ENCODE assay signal across 1 cellular context in the genomic region with DNA sequence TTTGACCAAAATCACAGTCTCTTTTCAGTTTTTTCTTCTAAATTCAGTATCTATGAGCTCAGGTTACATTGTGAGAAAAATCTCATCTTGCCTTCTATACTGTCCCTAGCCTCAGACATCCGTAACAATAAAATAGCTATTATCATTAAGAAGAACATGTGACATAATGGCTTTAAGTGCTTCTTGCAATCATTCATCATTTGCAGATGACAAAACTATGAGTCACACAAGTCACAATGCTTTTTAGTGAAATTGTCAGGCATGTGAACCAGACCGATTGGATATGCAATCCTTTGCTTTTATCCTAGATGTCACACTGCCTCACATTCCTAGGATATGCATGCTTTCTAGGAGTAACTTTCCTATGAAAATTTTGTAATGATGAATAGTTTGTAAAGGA.
TF ChIP-seq lines count a peak whose summit lies in the region.

No MANE protein-coding gene starts in this region.

TF ChIP-seq in HEK293, 187 proteins besides CTCF, POLR2A, EP300 and RAD21 (continued from another document and continues in another):
- TF ChIP-seq, protein P1, sequence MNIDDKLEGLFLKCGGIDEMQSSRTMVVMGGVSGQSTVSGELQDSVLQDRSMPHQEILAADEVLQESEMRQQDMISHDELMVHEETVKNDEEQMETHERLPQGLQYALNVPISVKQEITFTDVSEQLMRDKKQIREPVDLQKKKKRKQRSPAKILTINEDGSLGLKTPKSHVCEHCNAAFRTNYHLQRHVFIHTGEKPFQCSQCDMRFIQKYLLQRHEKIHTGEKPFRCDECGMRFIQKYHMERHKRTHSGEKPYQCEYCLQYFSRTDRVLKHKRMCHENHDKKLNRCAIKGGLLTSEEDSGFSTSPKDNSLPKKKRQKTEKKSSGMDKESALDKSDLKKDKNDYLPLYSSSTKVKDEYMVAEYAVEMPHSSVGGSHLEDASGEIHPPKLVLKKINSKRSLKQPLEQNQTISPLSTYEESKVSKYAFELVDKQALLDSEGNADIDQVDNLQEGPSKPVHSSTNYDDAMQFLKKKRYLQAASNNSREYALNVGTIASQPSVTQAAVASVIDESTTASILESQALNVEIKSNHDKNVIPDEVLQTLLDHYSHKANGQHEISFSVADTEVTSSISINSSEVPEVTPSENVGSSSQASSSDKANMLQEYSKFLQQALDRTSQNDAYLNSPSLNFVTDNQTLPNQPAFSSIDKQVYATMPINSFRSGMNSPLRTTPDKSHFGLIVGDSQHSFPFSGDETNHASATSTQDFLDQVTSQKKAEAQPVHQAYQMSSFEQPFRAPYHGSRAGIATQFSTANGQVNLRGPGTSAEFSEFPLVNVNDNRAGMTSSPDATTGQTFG (tag by site-specific recombination; IDR thresholded peaks at IDR 0.05; ENCODE audit: borderline replicate concordance), result no peak
- no peak for TF ChIP-seq ZNF610 (tag by site-specific recombination; IDR thresholded peaks at IDR 0.05; ENCODE audit: borderline replicate concordance)
- TF ChIP-seq GLI2 (tag by site-specific recombination; IDR thresholded peaks at IDR 0.05; ENCODE audit: borderline replicate concordance, low read depth), result no peak
- no peak for TF ChIP-seq ZSCAN16 (tag by site-specific recombination; IDR thresholded peaks at IDR 0.05)
- no peak for TF ChIP-seq ZNF155 (tag by site-specific recombination; IDR thresholded peaks at IDR 0.05)
- TF ChIP-seq TRIM28 (IDR thresholded peaks at IDR 0.05; ENCODE audit: borderline replicate concordance, low read length), result no peak; the same call in 1 of the 2 replicates
- TF ChIP-seq ZNF23 (tag by site-specific recombination; IDR thresholded peaks at IDR 0.05; ENCODE audit: borderline replicate concordance), result no peak
- no peak for TF ChIP-seq ZNF341 (tag by site-specific recombination; IDR thresholded peaks at IDR 0.05; ENCODE audit: low read depth)
- TF ChIP-seq ZNF549 (tag by site-specific recombination; IDR thresholded peaks at IDR 0.05), result no peak
- TF ChIP-seq ZBTB48 (tag by site-specific recombination; IDR thresholded peaks at IDR 0.05), result no peak
- TF ChIP-seq ZNF585B (tag by site-specific recombination; IDR thresholded peaks at IDR 0.05), result no peak
- no peak for TF ChIP-seq ZNF785 (tag by site-specific recombination; IDR thresholded peaks at IDR 0.05)
- TF ChIP-seq ZNF324 (tag by site-specific recombination; IDR thresholded peaks at IDR 0.05), result no peak
- TF ChIP-seq ZNF211 (tag by site-specific recombination; IDR thresholded peaks at IDR 0.05; ENCODE audit: low read depth), result no peak
- TF ChIP-seq MEIS1 (CRISPR knock-in tag; IDR thresholded peaks at IDR 0.05; ENCODE audit: borderline replicate concordance), result peak; percentile 79; the same call in 1 of the 2 replicates
- TF ChIP-seq ZEB2 (tag by site-specific recombination; IDR thresholded peaks at IDR 0.05), result no peak; the same call in 1 of the 2 replicates
- no peak for TF ChIP-seq GFI1B (tag by site-specific recombination; IDR thresholded peaks at IDR 0.05)
- no peak for TF ChIP-seq ZBTB21 (tag by site-specific recombination; IDR thresholded peaks at IDR 0.05)
- TF ChIP-seq FEZF1 (tag by site-specific recombination; IDR thresholded peaks at IDR 0.05), result no peak
- TF ChIP-seq, protein P2, sequence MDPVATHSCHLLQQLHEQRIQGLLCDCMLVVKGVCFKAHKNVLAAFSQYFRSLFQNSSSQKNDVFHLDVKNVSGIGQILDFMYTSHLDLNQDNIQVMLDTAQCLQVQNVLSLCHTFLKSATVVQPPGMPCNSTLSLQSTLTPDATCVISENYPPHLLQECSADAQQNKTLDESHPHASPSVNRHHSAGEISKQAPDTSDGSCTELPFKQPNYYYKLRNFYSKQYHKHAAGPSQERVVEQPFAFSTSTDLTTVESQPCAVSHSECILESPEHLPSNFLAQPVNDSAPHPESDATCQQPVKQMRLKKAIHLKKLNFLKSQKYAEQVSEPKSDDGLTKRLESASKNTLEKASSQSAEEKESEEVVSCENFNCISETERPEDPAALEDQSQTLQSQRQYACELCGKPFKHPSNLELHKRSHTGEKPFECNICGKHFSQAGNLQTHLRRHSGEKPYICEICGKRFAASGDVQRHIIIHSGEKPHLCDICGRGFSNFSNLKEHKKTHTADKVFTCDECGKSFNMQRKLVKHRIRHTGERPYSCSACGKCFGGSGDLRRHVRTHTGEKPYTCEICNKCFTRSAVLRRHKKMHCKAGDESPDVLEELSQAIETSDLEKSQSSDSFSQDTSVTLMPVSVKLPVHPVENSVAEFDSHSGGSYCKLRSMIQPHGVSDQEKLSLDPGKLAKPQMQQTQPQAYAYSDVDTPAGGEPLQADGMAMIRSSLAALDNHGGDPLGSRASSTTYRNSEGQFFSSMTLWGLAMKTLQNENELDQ (tag by site-specific recombination; IDR thresholded peaks at IDR 0.05; ENCODE audit: low read depth), result no peak
- no peak for TF ChIP-seq ZBTB7A (tag by site-specific recombination; IDR thresholded peaks at IDR 0.05; ENCODE audit: low read depth)
- no peak for TF ChIP-seq ZNF777 (tag by site-specific recombination; IDR thresholded peaks at IDR 0.05; ENCODE audit: borderline replicate concordance)
- no peak for TF ChIP-seq ZNF658 (tag by site-specific recombination; IDR thresholded peaks at IDR 0.05)
- no peak for TF ChIP-seq ZNF624 (tag by site-specific recombination; IDR thresholded peaks at IDR 0.05)
- no peak for TF ChIP-seq ZFP69B (tag by site-specific recombination; IDR thresholded peaks at IDR 0.05)
- peak; percentile 47; the same call in 1 of the 2 replicates for TF ChIP-seq OSR2 (tag by site-specific recombination; IDR thresholded peaks at IDR 0.05)
- peak; percentile 29; the same call in 1 of the 2 replicates for TF ChIP-seq SP3 (tag by site-specific recombination; IDR thresholded peaks at IDR 0.05)
- TF ChIP-seq, protein P3, sequence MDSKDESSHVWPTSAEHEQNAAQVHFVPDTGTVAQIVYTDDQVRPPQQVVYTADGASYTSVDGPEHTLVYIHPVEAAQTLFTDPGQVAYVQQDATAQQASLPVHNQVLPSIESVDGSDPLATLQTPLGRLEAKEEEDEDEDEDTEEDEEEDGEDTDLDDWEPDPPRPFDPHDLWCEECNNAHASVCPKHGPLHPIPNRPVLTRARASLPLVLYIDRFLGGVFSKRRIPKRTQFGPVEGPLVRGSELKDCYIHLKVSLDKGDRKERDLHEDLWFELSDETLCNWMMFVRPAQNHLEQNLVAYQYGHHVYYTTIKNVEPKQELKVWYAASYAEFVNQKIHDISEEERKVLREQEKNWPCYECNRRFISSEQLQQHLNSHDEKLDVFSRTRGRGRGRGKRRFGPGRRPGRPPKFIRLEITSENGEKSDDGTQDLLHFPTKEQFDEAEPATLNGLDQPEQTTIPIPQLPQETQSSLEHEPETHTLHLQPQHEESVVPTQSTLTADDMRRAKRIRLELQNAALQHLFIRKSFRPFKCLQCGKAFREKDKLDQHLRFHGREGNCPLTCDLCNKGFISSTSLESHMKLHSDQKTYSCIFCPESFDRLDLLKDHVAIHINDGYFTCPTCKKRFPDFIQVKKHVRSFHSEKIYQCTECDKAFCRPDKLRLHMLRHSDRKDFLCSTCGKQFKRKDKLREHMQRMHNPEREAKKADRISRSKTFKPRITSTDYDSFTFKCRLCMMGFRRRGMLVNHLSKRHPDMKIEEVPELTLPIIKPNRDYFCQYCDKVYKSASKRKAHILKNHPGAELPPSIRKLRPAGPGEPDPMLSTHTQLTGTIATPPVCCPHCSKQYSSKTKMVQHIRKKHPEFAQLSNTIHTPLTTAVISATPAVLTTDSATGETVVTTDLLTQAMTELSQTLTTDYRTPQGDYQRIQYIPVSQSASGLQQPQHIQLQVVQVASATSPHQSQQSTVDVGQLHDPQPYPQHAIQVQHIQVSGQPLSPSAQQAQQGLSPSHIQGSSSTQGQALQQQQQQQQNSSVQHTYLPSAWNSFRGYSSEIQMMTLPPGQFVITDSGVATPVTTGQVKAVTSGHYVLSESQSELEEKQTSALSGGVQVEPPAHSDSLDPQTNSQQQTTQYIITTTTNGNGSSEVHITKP (tag by site-specific recombination; IDR thresholded peaks at IDR 0.05), result no peak
- no peak for TF ChIP-seq ZNF302 (tag by site-specific recombination; IDR thresholded peaks at IDR 0.05; ENCODE audit: low read depth)
- TF ChIP-seq, protein P4, sequence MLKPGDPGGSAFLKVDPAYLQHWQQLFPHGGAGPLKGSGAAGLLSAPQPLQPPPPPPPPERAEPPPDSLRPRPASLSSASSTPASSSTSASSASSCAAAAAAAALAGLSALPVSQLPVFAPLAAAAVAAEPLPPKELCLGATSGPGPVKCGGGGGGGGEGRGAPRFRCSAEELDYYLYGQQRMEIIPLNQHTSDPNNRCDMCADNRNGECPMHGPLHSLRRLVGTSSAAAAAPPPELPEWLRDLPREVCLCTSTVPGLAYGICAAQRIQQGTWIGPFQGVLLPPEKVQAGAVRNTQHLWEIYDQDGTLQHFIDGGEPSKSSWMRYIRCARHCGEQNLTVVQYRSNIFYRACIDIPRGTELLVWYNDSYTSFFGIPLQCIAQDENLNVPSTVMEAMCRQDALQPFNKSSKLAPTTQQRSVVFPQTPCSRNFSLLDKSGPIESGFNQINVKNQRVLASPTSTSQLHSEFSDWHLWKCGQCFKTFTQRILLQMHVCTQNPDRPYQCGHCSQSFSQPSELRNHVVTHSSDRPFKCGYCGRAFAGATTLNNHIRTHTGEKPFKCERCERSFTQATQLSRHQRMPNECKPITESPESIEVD (tag by site-specific recombination; IDR thresholded peaks at IDR 0.05), result 0 out of 2 replicates have a peak, but pooled peaks have one; percentile 21
- TF ChIP-seq, protein P5, sequence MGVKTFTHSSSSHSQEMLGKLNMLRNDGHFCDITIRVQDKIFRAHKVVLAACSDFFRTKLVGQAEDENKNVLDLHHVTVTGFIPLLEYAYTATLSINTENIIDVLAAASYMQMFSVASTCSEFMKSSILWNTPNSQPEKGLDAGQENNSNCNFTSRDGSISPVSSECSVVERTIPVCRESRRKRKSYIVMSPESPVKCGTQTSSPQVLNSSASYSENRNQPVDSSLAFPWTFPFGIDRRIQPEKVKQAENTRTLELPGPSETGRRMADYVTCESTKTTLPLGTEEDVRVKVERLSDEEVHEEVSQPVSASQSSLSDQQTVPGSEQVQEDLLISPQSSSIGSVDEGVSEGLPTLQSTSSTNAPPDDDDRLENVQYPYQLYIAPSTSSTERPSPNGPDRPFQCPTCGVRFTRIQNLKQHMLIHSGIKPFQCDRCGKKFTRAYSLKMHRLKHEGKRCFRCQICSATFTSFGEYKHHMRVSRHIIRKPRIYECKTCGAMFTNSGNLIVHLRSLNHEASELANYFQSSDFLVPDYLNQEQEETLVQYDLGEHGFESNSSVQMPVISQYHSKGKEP (tag by site-specific recombination; IDR thresholded peaks at IDR 0.05), result 0 out of 2 replicates have a peak, but pooled peaks have one; percentile 7
- no peak for TF ChIP-seq ZNF335 (tag by site-specific recombination; conservative IDR thresholded peaks at IDR 0.05)
- no peak for TF ChIP-seq ZNF660 (tag by site-specific recombination; IDR thresholded peaks at IDR 0.05)
- TF ChIP-seq, protein P6, sequence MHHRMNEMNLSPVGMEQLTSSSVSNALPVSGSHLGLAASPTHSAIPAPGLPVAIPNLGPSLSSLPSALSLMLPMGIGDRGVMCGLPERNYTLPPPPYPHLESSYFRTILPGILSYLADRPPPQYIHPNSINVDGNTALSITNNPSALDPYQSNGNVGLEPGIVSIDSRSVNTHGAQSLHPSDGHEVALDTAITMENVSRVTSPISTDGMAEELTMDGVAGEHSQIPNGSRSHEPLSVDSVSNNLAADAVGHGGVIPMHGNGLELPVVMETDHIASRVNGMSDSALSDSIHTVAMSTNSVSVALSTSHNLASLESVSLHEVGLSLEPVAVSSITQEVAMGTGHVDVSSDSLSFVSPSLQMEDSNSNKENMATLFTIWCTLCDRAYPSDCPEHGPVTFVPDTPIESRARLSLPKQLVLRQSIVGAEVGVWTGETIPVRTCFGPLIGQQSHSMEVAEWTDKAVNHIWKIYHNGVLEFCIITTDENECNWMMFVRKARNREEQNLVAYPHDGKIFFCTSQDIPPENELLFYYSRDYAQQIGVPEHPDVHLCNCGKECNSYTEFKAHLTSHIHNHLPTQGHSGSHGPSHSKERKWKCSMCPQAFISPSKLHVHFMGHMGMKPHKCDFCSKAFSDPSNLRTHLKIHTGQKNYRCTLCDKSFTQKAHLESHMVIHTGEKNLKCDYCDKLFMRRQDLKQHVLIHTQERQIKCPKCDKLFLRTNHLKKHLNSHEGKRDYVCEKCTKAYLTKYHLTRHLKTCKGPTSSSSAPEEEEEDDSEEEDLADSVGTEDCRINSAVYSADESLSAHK (tag by site-specific recombination; IDR thresholded peaks at IDR 0.05), result no peak
- TF ChIP-seq ZNF654 (tag by site-specific recombination; IDR thresholded peaks at IDR 0.05; ENCODE audit: low read depth), result no peak
- peak; percentile 60 for TF ChIP-seq ZNF366 (tag by site-specific recombination; conservative IDR thresholded peaks at IDR 0.05)
- TF ChIP-seq ZNF350 (tag by site-specific recombination; IDR thresholded peaks at IDR 0.05), result no peak
- peak; percentile 56; the same call in 1 of the 2 replicates for TF ChIP-seq ZBTB17 (tag by site-specific recombination; IDR thresholded peaks at IDR 0.05)
- TF ChIP-seq ZNF19 (tag by site-specific recombination; IDR thresholded peaks at IDR 0.05; ENCODE audit: low read depth), result no peak
- no peak for TF ChIP-seq ZNF292 (tag by site-specific recombination; IDR thresholded peaks at IDR 0.05; ENCODE audit: borderline replicate concordance, low read depth)
- 0 out of 2 replicates have a peak, but pooled peaks have one; percentile 37 for TF ChIP-seq SP7 (tag by site-specific recombination; IDR thresholded peaks at IDR 0.05)
- TF ChIP-seq SP2 (tag by site-specific recombination; IDR thresholded peaks at IDR 0.05), result no peak
- TF ChIP-seq ZNF629 (tag by site-specific recombination; IDR thresholded peaks at IDR 0.05), result 0 out of 2 replicates have a peak, but pooled peaks have one; percentile 24
- TF ChIP-seq ZNF416 (tag by site-specific recombination; IDR thresholded peaks at IDR 0.05), result no peak
- TF ChIP-seq ZNF48 (tag by site-specific recombination; IDR thresholded peaks at IDR 0.05), result no peak
- TF ChIP-seq, protein P7, sequence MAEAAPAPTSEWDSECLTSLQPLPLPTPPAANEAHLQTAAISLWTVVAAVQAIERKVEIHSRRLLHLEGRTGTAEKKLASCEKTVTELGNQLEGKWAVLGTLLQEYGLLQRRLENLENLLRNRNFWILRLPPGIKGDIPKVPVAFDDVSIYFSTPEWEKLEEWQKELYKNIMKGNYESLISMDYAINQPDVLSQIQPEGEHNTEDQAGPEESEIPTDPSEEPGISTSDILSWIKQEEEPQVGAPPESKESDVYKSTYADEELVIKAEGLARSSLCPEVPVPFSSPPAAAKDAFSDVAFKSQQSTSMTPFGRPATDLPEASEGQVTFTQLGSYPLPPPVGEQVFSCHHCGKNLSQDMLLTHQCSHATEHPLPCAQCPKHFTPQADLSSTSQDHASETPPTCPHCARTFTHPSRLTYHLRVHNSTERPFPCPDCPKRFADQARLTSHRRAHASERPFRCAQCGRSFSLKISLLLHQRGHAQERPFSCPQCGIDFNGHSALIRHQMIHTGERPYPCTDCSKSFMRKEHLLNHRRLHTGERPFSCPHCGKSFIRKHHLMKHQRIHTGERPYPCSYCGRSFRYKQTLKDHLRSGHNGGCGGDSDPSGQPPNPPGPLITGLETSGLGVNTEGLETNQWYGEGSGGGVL (tag by site-specific recombination; IDR thresholded peaks at IDR 0.05), result no peak
